8 cellular contexts compared by ENCODE assay signal in genomic region chr1:185315364-185316108, GRCh38. TPM values are rescaled to one million over a fixed set of nuclear protein-coding genes. Genes with fewer than 3 reads are reported as not detected.
A peak's percentile ranks its signal among the peaks of the same experiment; 100 is the strongest.
DNase-seq lines count a peak whose midpoint lies in the region; ATAC-seq and TF ChIP-seq lines count a peak whose summit lies in the region.

No MANE protein-coding gene starts in this region.

- no peaks in the 10 kb centered on the region for H3K27me3 Mint-ChIP-seq in CD4-positive, CD25-positive, alpha-beta regulatory T cell

- H3K4me3 ChIP-seq in CD4-positive, CD25-positive, alpha-beta regulatory T cell (ENCODE audit: low read depth, low read length), result peak overlapping the region; percentile 100
- H3K4me3 ChIP-seq in HFF-Myc (replicated peaks; ENCODE audit: low read depth, low read length), result peak overlapping the region; percentile 96
- peak overlapping the region; percentile 91 to 93 for H3K4me3 ChIP-seq in esophagus (ENCODE audit: low read depth in 1 of 2, low read length in 2 of 2)
- peak overlapping the region; percentile 94 for H3K4me3 ChIP-seq in parathyroid adenoma (ENCODE audit: low read depth, low read length)

- H3K36me3 Mint-ChIP-seq in CD4-positive, CD25-positive, alpha-beta regulatory T cell, result peaks cover 4% of the 10 kb centered on the region

- peaks cover 31 to 73% (median 49%) of the 10 kb centered on the region in 4 donors for H3K4me1 Mint-ChIP-seq in CD4-positive, CD25-positive, alpha-beta regulatory T cell

- no peaks in the 10 kb centered on the region for H3K9me3 ChIP-seq in CD4-positive, CD25-positive, alpha-beta regulatory T cell (ENCODE audit: control insufficient read depth in 2 of 2, low read length in 2 of 2)
- H3K9me3 ChIP-seq in esophagus (ENCODE audit: control insufficient read depth in 2 of 2, insufficient read depth in 1 of 2, low read depth in 1 of 2, low read length in 1 of 2) (no peaks in the 10 kb centered on the region), parathyroid adenoma (ENCODE audit: control insufficient read depth, low read length) (no peaks in the 10 kb centered on the region)

- H3K27ac ChIP-seq in CD4-positive, CD25-positive, alpha-beta regulatory T cell (ENCODE audit: insufficient read depth, low read length, poor library complexity, severe bottlenecking), result peak overlapping the region; percentile 99
- H3K27ac ChIP-seq in esophagus (ENCODE audit: low read depth in 2 of 2, low read length in 1 of 2) (peak overlapping the region; percentile 68 to 99), parathyroid adenoma (peak overlapping the region; percentile 98)

- 5 to 6% methylated on average over 8 of the region's 8 CpGs for WGBS in esophagus, 2 donors

- H3K27ac Mint-ChIP-seq in CD4-positive, CD25-positive, alpha-beta regulatory T cell, result peak overlapping the region; percentile 92 to 100 (median 99)

- no peaks in the 10 kb centered on the region for H3K27me3 ChIP-seq in CD4-positive, CD25-positive, alpha-beta regulatory T cell (ENCODE audit: control insufficient read depth, insufficient read depth, low read length)
- H3K27me3 ChIP-seq in esophagus (ENCODE audit: control insufficient read depth in 1 of 2, insufficient read depth in 2 of 2, low read length in 2 of 2) (no peaks in the 10 kb centered on the region), parathyroid adenoma (ENCODE audit: control insufficient read depth, insufficient read depth, low read length) (no peaks in the 10 kb centered on the region)

- H3K4me2 ChIP-seq in parathyroid adenoma (ENCODE audit: low read length), result peak overlapping the region; percentile 87

- H3K36me3 ChIP-seq in CD4-positive, CD25-positive, alpha-beta regulatory T cell (ENCODE audit: control insufficient read depth, insufficient read depth, low read length), result peaks cover 10% of the 10 kb centered on the region
- H3K36me3 ChIP-seq in esophagus (ENCODE audit: control insufficient read depth in 2 of 2, insufficient read depth in 2 of 2, low read length in 1 of 2), result no peaks in the 10 kb centered on the region
- H3K36me3 ChIP-seq in parathyroid adenoma (ENCODE audit: control insufficient read depth, insufficient read depth, low read length), result no peaks in the 10 kb centered on the region

- no peaks in the 10 kb centered on the region for H3K9me3 Mint-ChIP-seq in CD4-positive, CD25-positive, alpha-beta regulatory T cell

- no peak for TF ChIP-seq CTCF in HFF-Myc (IDR thresholded peaks at IDR 0.05; ENCODE audit: low read depth, low read length, missing control alignments)
- no peak for TF ChIP-seq CTCF in parathyroid adenoma (IDR thresholded peaks at IDR 0.05)

- H3K4me3 Mint-ChIP-seq in CD4-positive, CD25-positive, alpha-beta regulatory T cell, result peak overlapping the region; percentile 95 to 98 (median 97)

- no peak for DNase-seq in CD4-positive, CD25-positive, alpha-beta regulatory T cell
- DNase-seq in HFF-Myc (ENCODE audit: extremely low read depth, low read depth) (no peak), hypothalamus (lab: John Stamatoyannopoulos, UW) (no peak), NCI-H2107 treated with DMSO at 0.1 percent for 48 hours (lab: John Stamatoyannopoulos, UW; ENCODE audit: unreplicated experiment) (no peak)
- DNase-seq in stimulated activated CD4-positive, alpha-beta T cell treated with anti-CD3 and anti-CD28 coated beads, Interleukin-15, amount 100 ng/mL, for 24 hours, result no peak

- ATAC-seq in CD4-positive, CD25-positive, alpha-beta regulatory T cell (ENCODE audit: low read depth in 2 of 2), result no peak
- peak; percentile 11 for ATAC-seq in SK-N-SH treated with all-trans-retinoic acid at 6 μM for 48 hours

- H3K79me2 ChIP-seq in parathyroid adenoma, result peaks cover 20% of the 10 kb centered on the region

- H3K4me1 ChIP-seq in CD4-positive, CD25-positive, alpha-beta regulatory T cell (ENCODE audit: control insufficient read depth, insufficient read depth, low read length, poor library complexity, severe bottlenecking), result peaks cover 53% of the 10 kb centered on the region
- H3K4me1 ChIP-seq in esophagus (ENCODE audit: control insufficient read depth in 2 of 2, insufficient read depth in 2 of 2, low read length in 1 of 2) (peaks cover 0 to 2% of the 10 kb centered on the region in 2 donors), parathyroid adenoma (peaks cover 4% of the 10 kb centered on the region)

- peak overlapping the region; percentile 89 for H2AFZ ChIP-seq in parathyroid adenoma

- peak overlapping the region; percentile 80 for H3K9ac ChIP-seq in parathyroid adenoma

TF ChIP-seq in SK-N-SH treated with all-trans-retinoic acid at 6 μM for 48 hours, 23 proteins besides CTCF, POLR2A, EP300 and RAD21:
- no peak for TF ChIP-seq ZNF70 (CRISPR knock-in tag; IDR thresholded peaks at IDR 0.05)
- no peak for TF ChIP-seq ESRRG (CRISPR knock-in tag; IDR thresholded peaks at IDR 0.05)
- TF ChIP-seq TCF4 (CRISPR knock-in tag; IDR thresholded peaks at IDR 0.05; ENCODE audit: borderline replicate concordance), result no peak

RNA-seq across cellular contexts. Expression of gene IVNS1ABP, which starts 1.5 kb away (rescaled TPM):
- 373 TPM for total RNA-seq in CD4-positive, CD25-positive, alpha-beta regulatory T cell
- polyA plus RNA-seq in CD4-positive, CD25-positive, alpha-beta regulatory T cell, result 10 to 100 TPM; 66.9 to 95.2 (median 79.9) TPM
- polyA plus RNA-seq in esophagus, result 10 to 100 TPM; 40.5 to 40.8 TPM
